In genomic region chr2:172210599-172210998, GRCh38 we compare ENCODE assay signal across 19 cellular contexts.
DNase-seq lines count a peak whose midpoint lies in the region; ATAC-seq and TF ChIP-seq lines count a peak whose summit lies in the region.
"Had no signal": no experiment of that assay in that cellular context is flagged by ENCODE, and none has a peak within 500 bp of the region (broad histone marks: within the 10 kb centered on the region; RNA-seq: fewer than 3 reads in every experiment).

No MANE protein-coding gene starts in this region.

- TF ChIP-seq CTCF in CD14-positive monocyte (IDR thresholded peaks at IDR 0.05): no peak
- no peak for TF ChIP-seq CTCF in HL-60 (IDR thresholded peaks at IDR 0.05; ENCODE audit: insufficient read depth, low read length)

- peaks cover 0 to 2% (median 0%) of the 10 kb centered on the region in 3 donors for H3K27me3 Mint-ChIP-seq in CD14-positive monocyte (ENCODE audit: low read depth in 3 of 3)
- H3K27me3 Mint-ChIP-seq in T-helper 2 cell treated with Interferon-gamma antibody and Interleukin-4, amounts not matched to agents 5 μg/mL and 100 μg/mL, for 36 hours (ENCODE audit: low read depth): peaks cover 2% of the 10 kb centered on the region
- H3K27me3 Mint-ChIP-seq: CD4-positive, alpha-beta memory T cell had no signal

- peak overlapping the region; percentile 42; the same call in 1 of the 2 replicates for H3K27ac ChIP-seq in HL-60 (replicated peaks)
- H3K27ac ChIP-seq: A549 had no signal

- H3K27me3 ChIP-seq in HL-60 (ENCODE audit: insufficient read depth, poor library complexity, severe bottlenecking): no peaks in the 10 kb centered on the region
- H3K27me3 ChIP-seq: BE2C; BLaER1 treated with 17β-estradiol and CSF1 and Interleukin-3, amounts not matched to agents 10 nM and 100 nM had no signal

- H3K4me3 ChIP-seq in HL-60 (replicated peaks; ENCODE audit: insufficient read depth, low read length): no peak overlapping the region
- H3K4me3 ChIP-seq: A549; BLaER1 treated with 17β-estradiol and CSF1 and Interleukin-3, amounts not matched to agents 10 nM and 100 nM; HAP-1 had no signal

- H3K9me3 Mint-ChIP-seq in CD14-positive monocyte: no peaks in the 10 kb centered on the region
- no peaks in the 10 kb centered on the region for H3K9me3 Mint-ChIP-seq in T-helper 2 cell treated with Interferon-gamma antibody and Interleukin-4, amounts not matched to agents 5 μg/mL and 100 μg/mL, for 36 hours
- H3K9me3 Mint-ChIP-seq: CD4-positive, alpha-beta memory T cell had no signal

- H3K4me1 Mint-ChIP-seq in CD14-positive monocyte: peaks cover 66% of the 10 kb centered on the region
- H3K4me1 Mint-ChIP-seq in T-helper 2 cell treated with Interferon-gamma antibody and Interleukin-4, amounts not matched to agents 5 μg/mL and 100 μg/mL, for 36 hours (ENCODE audit: low read depth): no peaks in the 10 kb centered on the region

- DNase-seq in CD14-positive monocyte (ENCODE audit: low spot score) (no peak), HL-60 (ENCODE audit: low read depth in 1 of 2, low spot score in 1 of 2) (no peak), left colon (no peak), SIG-M5 (lab: John Stamatoyannopoulos, UW) (no peak)
- DNase-seq in T-helper 2 cell treated with Interferon-gamma antibody and Interleukin-4, amounts not matched to agents 5 μg/mL and 100 μg/mL, for 36 hours (ENCODE audit: low spot score): no peak
- DNase-seq: 8988T; ACHN; BE2C; Calu3; CD4-positive, alpha-beta memory T cell; COR-L47; DMS53; DMS79 treated with DMSO at 0.1 percent for 48 hours; GF-D8; GOT3 had no signal

- intact Hi-C loops in CD14-positive monocyte (cut with micrococcal nuclease): loop anchor here in 1 of 2 donors (5.0 to 10.0 kb wide), 2 partner anchors 33 to 74 kb away; no protein-coding TSS in a partner anchor
- intact Hi-C loops in left colon (cut with DNase I, micrococcal nuclease): no loop called here

- peak; percentile 84 for ATAC-seq in left colon
- no peak for ATAC-seq in HG03139 (IDR thresholded peaks at IDR 0.05; ENCODE audit: unreplicated experiment)
- ATAC-seq: A549 had no signal

- peak overlapping the region in 5 of 7 donors; percentile 81 to 91 (median 90) for H3K27ac Mint-ChIP-seq in CD14-positive monocyte
- H3K27ac Mint-ChIP-seq in T-helper 2 cell treated with Interferon-gamma antibody and Interleukin-4, amounts not matched to agents 5 μg/mL and 100 μg/mL, for 36 hours: no peak overlapping the region
- H3K27ac Mint-ChIP-seq: CD4-positive, alpha-beta memory T cell had no signal

- no peak overlapping the region for H3K4me3 Mint-ChIP-seq in CD14-positive monocyte
- H3K4me3 Mint-ChIP-seq in T-helper 2 cell treated with Interferon-gamma antibody and Interleukin-4, amounts not matched to agents 5 μg/mL and 100 μg/mL, for 36 hours: no peak overlapping the region
- H3K4me3 Mint-ChIP-seq: CD4-positive, alpha-beta memory T cell had no signal

- H3K36me3 Mint-ChIP-seq in CD14-positive monocyte: no peaks in the 10 kb centered on the region
- no peaks in the 10 kb centered on the region for H3K36me3 Mint-ChIP-seq in T-helper 2 cell treated with Interferon-gamma antibody and Interleukin-4, amounts not matched to agents 5 μg/mL and 100 μg/mL, for 36 hours (ENCODE audit: low read depth)
- H3K36me3 Mint-ChIP-seq: CD4-positive, alpha-beta memory T cell had no signal
